8 cellular contexts compared by ENCODE assay signal in genomic region chr2:170715932-170716777, GRCh38. TPM values are rescaled to one million over a fixed set of nuclear protein-coding genes. Genes with fewer than 3 reads are reported as not detected.
A peak's percentile ranks its signal among the peaks of the same experiment; 100 is the strongest.
DNase-seq lines count a peak whose midpoint lies in the region; ATAC-seq and TF ChIP-seq lines count a peak whose summit lies in the region.

No MANE protein-coding gene starts in this region.

- H3K9ac ChIP-seq in iPS-15b (ENCODE audit: low read depth, low read length) (no peak overlapping the region), skeletal muscle tissue (ENCODE audit: low read depth in 1 of 3, low read length in 3 of 3) (no peak overlapping the region)

- no peak for ATAC-seq in GM19397 (IDR thresholded peaks at IDR 0.05; ENCODE audit: unreplicated experiment)
- ATAC-seq in HG02884 (IDR thresholded peaks at IDR 0.05; ENCODE audit: unreplicated experiment): no peak

- POLR2A ChIA-PET in HEK293 (lab: Yijun Ruan, JAX): interaction anchor here (0.6 kb wide), 1 partner anchor 444 kb away, joined by 4 read pairs; no protein-coding TSS in a partner anchor

- CTCF ChIA-PET in HEK293 (lab: Yijun Ruan, JAX): interaction anchor here (1.3 kb wide), 2 partner anchors 307 to 347 kb away, joined by 4 to 5 read pairs; no protein-coding TSS in a partner anchor

- no peak for TF ChIP-seq CTCF in HEK293 (tag by site-specific recombination; IDR thresholded peaks at IDR 0.05)

- H3K4me1 ChIP-seq in HEK293 (ENCODE audit: control insufficient read depth, insufficient read depth, low read length) (no peaks in the 10 kb centered on the region), iPS-15b (ENCODE audit: control insufficient read depth, insufficient read depth, low read length) (peaks cover under 1% of the 10 kb centered on the region), skeletal muscle tissue (ENCODE audit: control insufficient read depth in 3 of 3, insufficient read depth in 3 of 3, low read length in 3 of 3) (peaks cover 13 to 27% (median 16%) of the 10 kb centered on the region in 3 donors)

- peak; percentile 60 for DNase-seq in activated CD8-positive, alpha-beta memory T cell treated with anti-CD3 and anti-CD28 coated beads for 24 hours
- no peak for DNase-seq in NCI-H128 (lab: John Stamatoyannopoulos, UW; ENCODE audit: unreplicated experiment)
- DNase-seq in AG08395 (ENCODE audit: low spot score): no peak

- H3K4me3 ChIP-seq in HEK293 (ENCODE audit: low read depth, low read length) (peak overlapping the region; percentile 34), iPS-15b (ENCODE audit: low read depth, low read length) (peak overlapping the region; percentile 66), skeletal muscle tissue (ENCODE audit: low read length in 3 of 3) (peak overlapping the region in 2 of 3 donors; percentile 69 to 72)

- H3K27me3 ChIP-seq in iPS-15b (ENCODE audit: control insufficient read depth, insufficient read depth, low read length) (peaks cover 83% of the 10 kb centered on the region), skeletal muscle tissue (ENCODE audit: control insufficient read depth in 3 of 3, insufficient read depth in 3 of 3, low read length in 3 of 3) (peaks cover 60 to 66% (median 62%) of the 10 kb centered on the region in 3 donors)

- H3K36me3 ChIP-seq in HEK293 (ENCODE audit: control insufficient read depth in 2 of 2, insufficient read depth in 1 of 2, low read length in 2 of 2): peaks cover 0 to 5% of the 10 kb centered on the region in 2 experiments; a peak in 1 of 3 replicates
- H3K36me3 ChIP-seq in iPS-15b (ENCODE audit: control insufficient read depth, insufficient read depth, low read length): no peaks in the 10 kb centered on the region
- H3K36me3 ChIP-seq in skeletal muscle tissue (ENCODE audit: control insufficient read depth in 3 of 3, insufficient read depth in 3 of 3, low read length in 3 of 3): no peaks in the 10 kb centered on the region

- peak overlapping the region; percentile 57; the same call in 1 of the 2 replicates for H3K27ac ChIP-seq in HEK293 (ENCODE audit: extremely low read depth, low read depth, low read length)
- no peak overlapping the region for H3K27ac ChIP-seq in skeletal muscle tissue (ENCODE audit: low read depth, low read length)

- H3K9me3 ChIP-seq in HEK293 (ENCODE audit: control insufficient read depth, insufficient read depth, low read depth, low read length): no peaks in the 10 kb centered on the region
- H3K9me3 ChIP-seq in iPS-15b (ENCODE audit: control insufficient read depth, insufficient read depth, low read length): no peaks in the 10 kb centered on the region
- H3K9me3 ChIP-seq in skeletal muscle tissue (ENCODE audit: control insufficient read depth in 3 of 3, low read length in 3 of 3): no peaks in the 10 kb centered on the region

TF ChIP-seq in HEK293, 187 proteins besides CTCF, POLR2A, EP300 and RAD21:
- TF ChIP-seq ZNF433 (tag by site-specific recombination; IDR thresholded peaks at IDR 0.05; ENCODE audit: low read depth) (no peak), ZSCAN23 (tag by site-specific recombination; IDR thresholded peaks at IDR 0.05) (no peak), ZBTB11 (tag by site-specific recombination; conservative IDR thresholded peaks at IDR 0.05; ENCODE audit: low read depth) (no peak), ZNF140 (tag by site-specific recombination; IDR thresholded peaks at IDR 0.05) (no peak), ZNF362 (tag by site-specific recombination; IDR thresholded peaks at IDR 0.05) (no peak), RBAK (tag by site-specific recombination; IDR thresholded peaks at IDR 0.05) (no peak), ZXDB (tag by site-specific recombination; IDR thresholded peaks at IDR 0.05) (no peak), ZNF132 (tag by site-specific recombination; IDR thresholded peaks at IDR 0.05; ENCODE audit: borderline replicate concordance) (no peak), KLF16 (tag by site-specific recombination; IDR thresholded peaks at IDR 0.05) (no peak), IKZF3 (tag by site-specific recombination; IDR thresholded peaks at IDR 0.05) (no peak), ZNF670 (tag by site-specific recombination; IDR thresholded peaks at IDR 0.05; ENCODE audit: low read depth) (no peak), ZNF768 (tag by site-specific recombination; IDR thresholded peaks at IDR 0.05) (no peak), TSHZ1 (tag by site-specific recombination; IDR thresholded peaks at IDR 0.05; ENCODE audit: borderline replicate concordance) (no peak)

RNA-seq across cellular contexts. Expression of gene SP5, which starts 1.0 kb away (rescaled TPM):
- total RNA-seq in skeletal muscle tissue: 3.1 TPM

RNA-seq across cellular contexts. Expression of gene ERICH2, which starts 54.0 kb away (rescaled TPM):
- total RNA-seq in skeletal muscle tissue: 0.52 TPM
